17 cellular contexts compared by ENCODE assay signal in the genomic region with DNA sequence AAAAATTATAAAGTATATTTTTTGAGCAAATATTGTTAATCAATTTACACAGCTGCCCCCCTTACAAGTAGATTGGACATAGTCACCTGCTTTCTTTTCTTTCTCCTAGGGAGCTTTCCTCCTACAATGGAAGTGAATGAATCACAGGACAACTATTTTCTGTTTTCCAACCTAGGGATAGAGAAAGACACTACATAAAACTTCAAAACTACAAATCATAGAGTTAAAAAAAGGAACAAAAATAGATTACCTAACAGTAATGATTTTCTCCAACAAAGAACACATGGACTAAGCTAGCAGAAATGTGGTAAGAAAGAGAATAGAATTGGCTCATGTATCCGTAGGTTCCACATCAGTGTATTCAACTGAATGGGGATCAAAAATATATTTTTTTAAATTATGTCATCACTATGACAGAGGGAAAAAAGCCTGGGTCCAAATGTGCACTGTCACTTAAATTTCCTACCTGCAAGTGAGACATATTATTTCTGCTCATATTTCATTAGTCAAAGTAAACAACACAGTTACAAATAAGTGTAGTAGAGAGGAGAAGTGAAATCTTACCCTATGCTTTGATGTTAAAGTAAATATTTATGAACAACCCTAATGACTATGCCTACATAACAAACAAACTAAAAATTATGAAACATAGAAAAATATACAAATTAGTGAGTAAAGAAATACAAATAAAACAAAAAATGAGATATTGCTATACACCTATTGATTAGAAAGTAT.
A peak's percentile ranks its signal among the peaks of the same experiment; 100 is the strongest.
DNase-seq lines count a peak whose midpoint lies in the region; ATAC-seq, FAIRE-seq and TF ChIP-seq lines count a peak whose summit lies in the region.
"Had no signal": no experiment of that assay in that cellular context is flagged by ENCODE, and none has a peak within 500 bp of the region (broad histone marks: within the 10 kb centered on the region; RNA-seq: fewer than 3 reads in every experiment).

No MANE protein-coding gene starts in this region.

- no peak overlapping the region for H3K27ac Mint-ChIP-seq in T-cell
- H3K27ac Mint-ChIP-seq: CD14-positive monocyte; CD8-positive, alpha-beta T cell; HFFc6 had no signal

- TF ChIP-seq POLR2A in endothelial cell of umbilical vein (IDR thresholded peaks at IDR 0.05; ENCODE audit: low read depth, low read length): no peak

- H3K4me3 ChIP-seq in endothelial cell of umbilical vein (replicated peaks in 1 of 3; ENCODE audit: insufficient read depth in 1 of 3, low read depth in 1 of 3, low read length in 3 of 3): no peak overlapping the region
- H3K4me3 ChIP-seq: A549 had no signal

- H3K4me1 Mint-ChIP-seq in T-cell: no peaks in the 10 kb centered on the region
- H3K4me1 Mint-ChIP-seq: CD14-positive monocyte had no signal

- ATAC-seq in T-cell (replicated peaks in 1 of 4): no peak
- ATAC-seq: A549; CD8-positive, alpha-beta T cell; HepG2 had no signal

- BruUV-seq in endothelial cell of umbilical vein (replicated peaks; lab: Mats Ljungman, UMichigan): no TSS peak

- peaks cover 48% of the 10 kb centered on the region for H3K4me1 ChIP-seq in endothelial cell of umbilical vein (ENCODE audit: control insufficient read depth, extremely low read depth, insufficient read depth, low read length)
- H3K4me1 ChIP-seq: A549 had no signal

- no peak for FAIRE-seq in endothelial cell of umbilical vein (lab: Jason Lieb, UNC)
- FAIRE-seq: A549, GM12891, HepG2, HTR-8/SVneo had no signal

- H3K9ac ChIP-seq in endothelial cell of umbilical vein (replicated peaks; ENCODE audit: extremely low read depth, insufficient read depth, low read length): peak overlapping the region; percentile 12

- TF ChIP-seq CTCF in endothelial cell of umbilical vein (IDR thresholded peaks at IDR 0.05; ENCODE audit: extremely low read depth in 1 of 2, insufficient read depth in 1 of 2, low read depth in 1 of 2, low read length in 2 of 2): no peak

- dilution Hi-C loops in endothelial cell of umbilical vein (cut with MboI; ENCODE audit: extremely low pct_ligation_motif_present, low sequenced_read_pairs): no loop called here

- no peaks in the 10 kb centered on the region for H3K27me3 Mint-ChIP-seq in T-cell

- POLR2A ChIA-PET in endothelial cell of umbilical vein (lab: Charles Lee): no interaction called here
- POLR2A ChIA-PET in T-cell (lab: Charles Lee): no interaction called here

- no peaks in the 10 kb centered on the region for H3K9me3 ChIP-seq in endothelial cell of umbilical vein (replicated peaks; ENCODE audit: control insufficient read depth, insufficient read depth, low read length)
- H3K9me3 ChIP-seq: A549 had no signal

- H3K9me1 ChIP-seq in endothelial cell of umbilical vein (replicated peaks; ENCODE audit: control insufficient read depth, extremely low read depth, insufficient read depth, low read length): no peaks in the 10 kb centered on the region

- CTCF ChIA-PET in endothelial cell of umbilical vein (lab: Charles Lee) (interaction anchor here (0.9 to 1.7 kb wide), 6 partner anchors 8 to 404 kb away, joined by 3 to 6 read pairs (median 3); no protein-coding TSS in a partner anchor), T-cell (lab: Charles Lee) (no interaction called here)

- H3K27ac ChIP-seq in endothelial cell of umbilical vein (ENCODE audit: insufficient read depth, low read depth, low read length): peak overlapping the region; percentile 35
- H3K27ac ChIP-seq: A549 had no signal

- H3K27me3 ChIP-seq in endothelial cell of umbilical vein (ENCODE audit: control insufficient read depth in 2 of 2, insufficient read depth in 2 of 2, low read length in 2 of 2): no peaks in the 10 kb centered on the region

- H3K36me3 Mint-ChIP-seq in T-cell: no peaks in the 10 kb centered on the region
- H3K36me3 Mint-ChIP-seq: CD14-positive monocyte; CD8-positive, alpha-beta T cell had no signal

- DNase-seq in DMS53 (lab: John Stamatoyannopoulos, UW): peak; percentile 89
- DNase-seq in NCI-H226: peak; percentile 21
- DNase-seq in endothelial cell of umbilical vein (ENCODE audit: low read depth, low spot score): peak; percentile 58
- DNase-seq in kidney tubule cell (ENCODE audit: low spot score): peak; percentile 44
- no peak for DNase-seq in T-cell
- DNase-seq in activated effector memory CD4-positive, alpha-beta T cell treated with anti-CD3 and anti-CD28 coated beads, Interleukin-2, amount 50 U/mL, for 16 hours: no peak
- DNase-seq in NOMO-1 treated with DMSO at 0.1 percent for 48 hours (lab: John Stamatoyannopoulos, UW; ENCODE audit: unreplicated experiment): no peak
- DNase-seq: CD8-positive, alpha-beta T cell; COR-L47; DMS79; HCEC 1CT; HFFc6 had no signal

- no peak overlapping the region for H3K4me3 Mint-ChIP-seq in T-cell
- H3K4me3 Mint-ChIP-seq: CD14-positive monocyte; CD8-positive, alpha-beta T cell; HFFc6 had no signal

- H3K36me3 ChIP-seq in endothelial cell of umbilical vein (ENCODE audit: control insufficient read depth in 2 of 2, extremely low read depth in 1 of 2, insufficient read depth in 2 of 2, low read length in 2 of 2): no peaks in the 10 kb centered on the region

- intact Hi-C loops in endothelial cell of umbilical vein (cut with micrococcal nuclease): loop anchor here (1.0 kb wide), 1 partner anchor 44 kb away; no protein-coding TSS in a partner anchor

- peak overlapping the region; percentile 28 for H3K4me2 ChIP-seq in endothelial cell of umbilical vein (ENCODE audit: insufficient read depth, low read length)
- H3K4me2 ChIP-seq: A549 had no signal

- H3K79me2 ChIP-seq in endothelial cell of umbilical vein (ENCODE audit: control insufficient read depth, insufficient read depth, low read length): no peaks in the 10 kb centered on the region

- H3K9me3 Mint-ChIP-seq in T-cell: peaks cover 0 to 4% (median 0%) of the 10 kb centered on the region in 3 donors
- H3K9me3 Mint-ChIP-seq: CD8-positive, alpha-beta T cell had no signal

- H4K20me1 ChIP-seq in endothelial cell of umbilical vein (replicated peaks; ENCODE audit: control insufficient read depth, extremely low read depth, insufficient read depth, low read length): no peaks in the 10 kb centered on the region

- H2AFZ ChIP-seq in endothelial cell of umbilical vein (ENCODE audit: low read depth, low read length): peak overlapping the region; percentile 24

TF ChIP-seq in endothelial cell of umbilical vein, 7 proteins besides CTCF, POLR2A, EP300 and RAD21:
- TF ChIP-seq MYC (IDR thresholded peaks at IDR 0.05; ENCODE audit: low read depth, low read length) (no peak), JUN (IDR thresholded peaks at IDR 0.05; ENCODE audit: borderline replicate concordance, insufficient read depth, insufficient read length, low read depth) (peak; percentile 36)

Comparison
In these comparisons a context has a peak if more than half of its experiments do, and no peak if none do; other contexts are left out.
1. DNase-seq: peak in DMS53 (single experiment), NCI-H226 (single experiment), endothelial cell of umbilical vein (single experiment) and kidney tubule cell (single experiment); none in T-cell (0 of 34), activated effector memory CD4-positive, alpha-beta T cell treated with anti-CD3 and anti-CD28 coated beads, Interleukin-2, amount 50 U/mL, for 16 hours (single experiment) and NOMO-1 treated with DMSO at 0.1 percent for 48 hours (single experiment).